In the genomic region with DNA sequence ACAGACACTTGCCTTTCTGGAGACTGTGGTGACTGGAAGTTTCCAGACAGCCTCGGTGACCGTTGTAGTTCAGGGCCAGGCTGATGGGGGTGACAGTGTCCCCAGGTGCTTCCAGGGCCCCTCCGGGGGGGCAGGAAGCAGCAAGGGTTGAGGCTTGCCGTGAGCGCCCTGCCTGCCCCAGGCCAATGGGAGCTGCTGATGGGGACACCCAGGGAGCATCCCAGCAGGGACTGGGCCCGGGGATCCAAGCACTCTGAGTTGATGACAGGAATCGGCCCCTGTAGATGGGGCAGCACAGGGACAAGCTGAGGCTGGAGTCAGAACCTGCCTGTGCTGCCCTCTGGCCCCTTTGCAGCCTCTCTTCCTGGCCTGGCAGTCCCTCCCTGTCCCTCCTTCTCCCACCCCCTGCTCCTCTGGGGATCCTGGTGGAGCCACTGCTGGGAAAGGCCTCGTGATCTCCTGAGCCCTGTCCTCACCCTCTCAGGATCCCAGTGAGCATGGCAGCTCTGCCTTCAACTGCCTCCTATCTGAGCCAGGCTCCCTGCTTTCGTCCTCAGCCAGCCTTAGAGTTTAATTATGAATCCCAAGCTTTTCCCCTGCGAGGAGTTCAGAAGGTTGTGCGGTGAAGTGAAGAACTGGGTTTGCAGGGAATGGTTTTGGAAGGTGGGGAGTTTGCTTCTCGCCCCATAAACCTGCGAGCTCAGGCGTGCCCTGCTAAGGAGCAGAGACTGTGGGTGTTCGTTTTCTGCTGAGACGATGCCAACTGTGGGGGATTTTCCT, we compare ENCODE assay signal across 12 cellular contexts.
"Had no signal": no experiment of that assay in that cellular context is flagged by ENCODE, and none has a peak within 500 bp of the region (broad histone marks: within the 10 kb centered on the region; RNA-seq: fewer than 3 reads in every experiment).

No MANE protein-coding gene starts in this region.

- H3K4me1 Mint-ChIP-seq: T-cell had no signal

- H3K27me3 Mint-ChIP-seq: T-cell had no signal

- ATAC-seq: activated T-cell treated with anti-CD3 and anti-CD28 coated beads, Interleukin-2, amount 50 U/mL, for 4 hours; naive thymus-derived CD4-positive, alpha-beta T cell; sciatic nerve; T-cell had no signal

- H3K9me3 ChIP-seq: neutrophil, SK-N-SH, thoracic aorta had no signal

- H3K36me3 Mint-ChIP-seq: naive thymus-derived CD4-positive, alpha-beta T cell; T-cell had no signal

- H3K36me3 ChIP-seq: neutrophil, thoracic aorta had no signal

- H3K27me3 ChIP-seq: dorsolateral prefrontal cortex, neutrophil had no signal

- H3K27ac ChIP-seq: neutrophil, thoracic aorta had no signal

- DNase-seq: activated effector memory CD4-positive, alpha-beta T cell treated with Interleukin-2 at 50 U/mL for 16 hours; activated naive CD4-positive, alpha-beta T cell treated with anti-CD3 and anti-CD28 coated beads, Interleukin-2, amount 50 U/mL, for 16 hours; activated T-cell treated with anti-CD3 and anti-CD28 coated beads, Interleukin-2, amount 50 U/mL, for 4 hours; dorsolateral prefrontal cortex; hippocampal formation; naive thymus-derived CD4-positive, alpha-beta T cell; SK-N-SH; T-cell; T-helper 9 cell had no signal

- H3K9me3 Mint-ChIP-seq: activated T-cell treated with anti-CD3 and anti-CD28 coated beads, Interleukin-2, amount 50 U/mL, for 4 hours; T-cell had no signal

- H3K9ac ChIP-seq: SK-N-SH had no signal

- H3K27ac Mint-ChIP-seq: naive thymus-derived CD4-positive, alpha-beta T cell; T-cell had no signal

- H3K4me2 ChIP-seq: SK-N-SH had no signal

- H3K4me3 Mint-ChIP-seq: activated T-cell treated with anti-CD3 and anti-CD28 coated beads, Interleukin-2, amount 50 U/mL, for 4 hours; naive thymus-derived CD4-positive, alpha-beta T cell; T-cell had no signal

- H3K4me3 ChIP-seq: dorsolateral prefrontal cortex, thoracic aorta had no signal
